In the genomic region with DNA sequence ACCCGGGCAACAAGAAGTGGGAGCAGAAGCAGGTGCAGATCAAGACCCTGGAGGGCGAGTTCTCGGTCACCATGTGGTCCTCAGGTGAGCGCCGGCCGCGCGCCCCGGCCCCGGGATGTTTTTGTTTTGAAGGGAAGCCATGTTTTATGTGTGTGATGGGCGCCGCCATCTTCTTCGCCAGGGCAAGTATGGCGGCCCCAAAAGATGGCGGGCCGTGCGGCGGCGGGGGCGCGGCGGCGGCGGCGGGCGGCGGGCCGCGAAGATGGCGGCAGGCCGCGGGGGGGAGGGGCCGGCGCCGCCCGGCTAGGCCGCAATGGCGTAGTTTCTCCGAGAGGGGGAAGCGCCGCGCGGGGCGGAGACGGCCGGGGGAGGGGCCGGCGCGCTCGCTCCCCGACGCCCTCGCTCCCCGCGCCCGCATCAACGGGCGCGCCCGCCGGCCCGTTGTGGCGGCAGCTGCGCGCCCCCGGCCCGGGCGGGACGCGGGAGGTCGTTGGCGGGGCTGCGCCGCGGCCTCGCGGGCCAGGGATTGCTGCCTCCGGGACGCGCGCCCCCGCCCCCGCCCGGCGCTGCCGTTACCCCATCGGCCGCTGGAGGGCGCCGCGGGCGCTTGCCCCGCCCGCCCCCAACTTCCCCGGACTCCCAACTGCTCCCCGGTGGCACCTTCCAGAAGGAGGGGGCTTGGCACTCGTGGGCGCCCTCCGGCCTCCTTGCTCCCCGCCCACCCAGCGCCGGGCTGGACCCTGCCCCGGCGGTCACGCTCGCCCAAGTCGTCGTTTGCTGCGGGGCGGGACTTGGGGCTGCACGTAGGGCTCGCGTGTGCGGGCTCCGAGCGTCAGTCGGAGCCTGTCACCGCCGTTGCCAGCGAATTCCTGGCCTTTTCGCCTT, we compare ENCODE assay signal across 1 cellular context.
A peak's percentile ranks its signal among the peaks of the same experiment; 100 is the strongest.
TF ChIP-seq lines count a peak whose summit lies in the region.

No MANE protein-coding gene starts in this region.

TF ChIP-seq in HepG2, 621 proteins besides CTCF, POLR2A, EP300 and RAD21 (continued from another document and continues in another):
- TF ChIP-seq, protein P1, sequence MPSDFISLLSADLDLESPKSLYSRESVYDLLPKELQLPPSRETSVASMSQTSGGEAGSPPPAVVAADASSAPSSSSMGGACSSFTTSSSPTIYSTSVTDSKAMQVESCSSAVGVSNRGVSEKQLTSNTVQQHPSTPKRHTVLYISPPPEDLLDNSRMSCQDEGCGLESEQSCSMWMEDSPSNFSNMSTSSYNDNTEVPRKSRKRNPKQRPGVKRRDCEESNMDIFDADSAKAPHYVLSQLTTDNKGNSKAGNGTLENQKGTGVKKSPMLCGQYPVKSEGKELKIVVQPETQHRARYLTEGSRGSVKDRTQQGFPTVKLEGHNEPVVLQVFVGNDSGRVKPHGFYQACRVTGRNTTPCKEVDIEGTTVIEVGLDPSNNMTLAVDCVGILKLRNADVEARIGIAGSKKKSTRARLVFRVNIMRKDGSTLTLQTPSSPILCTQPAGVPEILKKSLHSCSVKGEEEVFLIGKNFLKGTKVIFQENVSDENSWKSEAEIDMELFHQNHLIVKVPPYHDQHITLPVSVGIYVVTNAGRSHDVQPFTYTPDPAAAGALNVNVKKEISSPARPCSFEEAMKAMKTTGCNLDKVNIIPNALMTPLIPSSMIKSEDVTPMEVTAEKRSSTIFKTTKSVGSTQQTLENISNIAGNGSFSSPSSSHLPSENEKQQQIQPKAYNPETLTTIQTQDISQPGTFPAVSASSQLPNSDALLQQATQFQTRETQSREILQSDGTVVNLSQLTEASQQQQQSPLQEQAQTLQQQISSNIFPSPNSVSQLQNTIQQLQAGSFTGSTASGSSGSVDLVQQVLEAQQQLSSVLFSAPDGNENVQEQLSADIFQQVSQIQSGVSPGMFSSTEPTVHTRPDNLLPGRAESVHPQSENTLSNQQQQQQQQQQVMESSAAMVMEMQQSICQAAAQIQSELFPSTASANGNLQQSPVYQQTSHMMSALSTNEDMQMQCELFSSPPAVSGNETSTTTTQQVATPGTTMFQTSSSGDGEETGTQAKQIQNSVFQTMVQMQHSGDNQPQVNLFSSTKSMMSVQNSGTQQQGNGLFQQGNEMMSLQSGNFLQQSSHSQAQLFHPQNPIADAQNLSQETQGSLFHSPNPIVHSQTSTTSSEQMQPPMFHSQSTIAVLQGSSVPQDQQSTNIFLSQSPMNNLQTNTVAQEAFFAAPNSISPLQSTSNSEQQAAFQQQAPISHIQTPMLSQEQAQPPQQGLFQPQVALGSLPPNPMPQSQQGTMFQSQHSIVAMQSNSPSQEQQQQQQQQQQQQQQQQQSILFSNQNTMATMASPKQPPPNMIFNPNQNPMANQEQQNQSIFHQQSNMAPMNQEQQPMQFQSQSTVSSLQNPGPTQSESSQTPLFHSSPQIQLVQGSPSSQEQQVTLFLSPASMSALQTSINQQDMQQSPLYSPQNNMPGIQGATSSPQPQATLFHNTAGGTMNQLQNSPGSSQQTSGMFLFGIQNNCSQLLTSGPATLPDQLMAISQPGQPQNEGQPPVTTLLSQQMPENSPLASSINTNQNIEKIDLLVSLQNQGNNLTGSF (CRISPR knock-in tag; IDR thresholded peaks at IDR 0.05): peak; percentile 35; the same call in 1 of the 2 replicates
- TF ChIP-seq KDM2A (CRISPR knock-in tag; IDR thresholded peaks at IDR 0.05; ENCODE audit: borderline replicate concordance, low read depth) (peak; percentile 50; the same call in 1 of the 2 replicates), DPF2 (CRISPR knock-in tag; IDR thresholded peaks at IDR 0.05; ENCODE audit: borderline replicate concordance, low read depth) (no peak), KMT2B (CRISPR knock-in tag; IDR thresholded peaks at IDR 0.05) (0 out of 2 replicates have a peak, but pooled peaks have one; percentile 44), PCBP2 (optimal IDR thresholded peaks at IDR 0.05; ENCODE audit: low read depth, low read length, poor library complexity, severe bottlenecking) (no peak), U2AF1 (optimal IDR thresholded peaks at IDR 0.05; ENCODE audit: low read depth, low read length) (no peak), KDM5A (IDR thresholded peaks at IDR 0.05; ENCODE audit: borderline replicate concordance, low read length) (0 out of 2 replicates have a peak, but pooled peaks have one; percentile 51), ZEB1 (IDR thresholded peaks at IDR 0.05; ENCODE audit: insufficient replicate concordance, low read depth) (no peak), ZNF24 (IDR thresholded peaks at IDR 0.05) (no peak), NFATC3 (CRISPR knock-in tag; IDR thresholded peaks at IDR 0.05) (no peak), CBX5 (CRISPR knock-in tag; IDR thresholded peaks at IDR 0.05; ENCODE audit: borderline replicate concordance) (no peak), ZNF660 (CRISPR knock-in tag; IDR thresholded peaks at IDR 0.05; ENCODE audit: borderline replicate concordance, low read depth) (no peak), AGO1 (IDR thresholded peaks at IDR 0.05; ENCODE audit: low read depth, low read length, poor library complexity, severe bottlenecking) (no peak), ZNF883 (CRISPR knock-in tag; IDR thresholded peaks at IDR 0.05; ENCODE audit: not compliant biosample characterization) (no peak)
- TF ChIP-seq, protein P2, sequence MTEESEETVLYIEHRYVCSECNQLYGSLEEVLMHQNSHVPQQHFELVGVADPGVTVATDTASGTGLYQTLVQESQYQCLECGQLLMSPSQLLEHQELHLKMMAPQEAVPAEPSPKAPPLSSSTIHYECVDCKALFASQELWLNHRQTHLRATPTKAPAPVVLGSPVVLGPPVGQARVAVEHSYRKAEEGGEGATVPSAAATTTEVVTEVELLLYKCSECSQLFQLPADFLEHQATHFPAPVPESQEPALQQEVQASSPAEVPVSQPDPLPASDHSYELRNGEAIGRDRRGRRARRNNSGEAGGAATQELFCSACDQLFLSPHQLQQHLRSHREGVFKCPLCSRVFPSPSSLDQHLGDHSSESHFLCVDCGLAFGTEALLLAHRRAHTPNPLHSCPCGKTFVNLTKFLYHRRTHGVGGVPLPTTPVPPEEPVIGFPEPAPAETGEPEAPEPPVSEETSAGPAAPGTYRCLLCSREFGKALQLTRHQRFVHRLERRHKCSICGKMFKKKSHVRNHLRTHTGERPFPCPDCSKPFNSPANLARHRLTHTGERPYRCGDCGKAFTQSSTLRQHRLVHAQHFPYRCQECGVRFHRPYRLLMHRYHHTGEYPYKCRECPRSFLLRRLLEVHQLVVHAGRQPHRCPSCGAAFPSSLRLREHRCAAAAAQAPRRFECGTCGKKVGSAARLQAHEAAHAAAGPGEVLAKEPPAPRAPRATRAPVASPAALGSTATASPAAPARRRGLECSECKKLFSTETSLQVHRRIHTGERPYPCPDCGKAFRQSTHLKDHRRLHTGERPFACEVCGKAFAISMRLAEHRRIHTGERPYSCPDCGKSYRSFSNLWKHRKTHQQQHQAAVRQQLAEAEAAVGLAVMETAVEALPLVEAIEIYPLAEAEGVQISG (CRISPR knock-in tag; IDR thresholded peaks at IDR 0.05): peak; percentile 33; the same call in 1 of the 2 replicates
- TF ChIP-seq, protein P3, sequence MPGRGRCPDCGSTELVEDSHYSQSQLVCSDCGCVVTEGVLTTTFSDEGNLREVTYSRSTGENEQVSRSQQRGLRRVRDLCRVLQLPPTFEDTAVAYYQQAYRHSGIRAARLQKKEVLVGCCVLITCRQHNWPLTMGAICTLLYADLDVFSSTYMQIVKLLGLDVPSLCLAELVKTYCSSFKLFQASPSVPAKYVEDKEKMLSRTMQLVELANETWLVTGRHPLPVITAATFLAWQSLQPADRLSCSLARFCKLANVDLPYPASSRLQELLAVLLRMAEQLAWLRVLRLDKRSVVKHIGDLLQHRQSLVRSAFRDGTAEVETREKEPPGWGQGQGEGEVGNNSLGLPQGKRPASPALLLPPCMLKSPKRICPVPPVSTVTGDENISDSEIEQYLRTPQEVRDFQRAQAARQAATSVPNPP (CRISPR knock-in tag; IDR thresholded peaks at IDR 0.05): no peak
- TF ChIP-seq, protein P4, sequence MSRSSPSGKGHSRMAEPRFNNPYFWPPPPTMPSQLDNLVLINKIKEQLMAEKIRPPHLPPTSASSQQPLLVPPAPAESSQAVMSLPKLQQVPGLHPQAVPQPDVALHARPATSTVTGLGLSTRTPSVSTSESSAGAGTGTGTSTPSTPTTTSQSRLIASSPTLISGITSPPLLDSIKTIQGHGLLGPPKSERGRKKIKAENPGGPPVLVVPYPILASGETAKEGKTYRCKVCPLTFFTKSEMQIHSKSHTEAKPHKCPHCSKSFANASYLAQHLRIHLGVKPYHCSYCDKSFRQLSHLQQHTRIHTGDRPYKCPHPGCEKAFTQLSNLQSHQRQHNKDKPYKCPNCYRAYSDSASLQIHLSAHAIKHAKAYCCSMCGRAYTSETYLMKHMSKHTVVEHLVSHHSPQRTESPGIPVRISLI (CRISPR knock-in tag; IDR thresholded peaks at IDR 0.05; ENCODE audit: borderline replicate concordance): no peak
- TF ChIP-seq, protein P5, sequence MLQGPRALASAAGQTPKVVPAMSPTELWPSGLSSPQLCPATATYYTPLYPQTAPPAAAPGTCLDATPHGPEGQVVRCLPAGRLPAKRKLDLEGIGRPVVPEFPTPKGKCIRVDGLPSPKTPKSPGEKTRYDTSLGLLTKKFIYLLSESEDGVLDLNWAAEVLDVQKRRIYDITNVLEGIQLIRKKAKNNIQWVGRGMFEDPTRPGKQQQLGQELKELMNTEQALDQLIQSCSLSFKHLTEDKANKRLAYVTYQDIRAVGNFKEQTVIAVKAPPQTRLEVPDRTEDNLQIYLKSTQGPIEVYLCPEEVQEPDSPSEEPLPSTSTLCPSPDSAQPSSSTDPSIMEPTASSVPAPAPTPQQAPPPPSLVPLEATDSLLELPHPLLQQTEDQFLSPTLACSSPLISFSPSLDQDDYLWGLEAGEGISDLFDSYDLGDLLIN (CRISPR knock-in tag; IDR thresholded peaks at IDR 0.05; ENCODE audit: borderline replicate concordance): no peak
- TF ChIP-seq, protein P6, sequence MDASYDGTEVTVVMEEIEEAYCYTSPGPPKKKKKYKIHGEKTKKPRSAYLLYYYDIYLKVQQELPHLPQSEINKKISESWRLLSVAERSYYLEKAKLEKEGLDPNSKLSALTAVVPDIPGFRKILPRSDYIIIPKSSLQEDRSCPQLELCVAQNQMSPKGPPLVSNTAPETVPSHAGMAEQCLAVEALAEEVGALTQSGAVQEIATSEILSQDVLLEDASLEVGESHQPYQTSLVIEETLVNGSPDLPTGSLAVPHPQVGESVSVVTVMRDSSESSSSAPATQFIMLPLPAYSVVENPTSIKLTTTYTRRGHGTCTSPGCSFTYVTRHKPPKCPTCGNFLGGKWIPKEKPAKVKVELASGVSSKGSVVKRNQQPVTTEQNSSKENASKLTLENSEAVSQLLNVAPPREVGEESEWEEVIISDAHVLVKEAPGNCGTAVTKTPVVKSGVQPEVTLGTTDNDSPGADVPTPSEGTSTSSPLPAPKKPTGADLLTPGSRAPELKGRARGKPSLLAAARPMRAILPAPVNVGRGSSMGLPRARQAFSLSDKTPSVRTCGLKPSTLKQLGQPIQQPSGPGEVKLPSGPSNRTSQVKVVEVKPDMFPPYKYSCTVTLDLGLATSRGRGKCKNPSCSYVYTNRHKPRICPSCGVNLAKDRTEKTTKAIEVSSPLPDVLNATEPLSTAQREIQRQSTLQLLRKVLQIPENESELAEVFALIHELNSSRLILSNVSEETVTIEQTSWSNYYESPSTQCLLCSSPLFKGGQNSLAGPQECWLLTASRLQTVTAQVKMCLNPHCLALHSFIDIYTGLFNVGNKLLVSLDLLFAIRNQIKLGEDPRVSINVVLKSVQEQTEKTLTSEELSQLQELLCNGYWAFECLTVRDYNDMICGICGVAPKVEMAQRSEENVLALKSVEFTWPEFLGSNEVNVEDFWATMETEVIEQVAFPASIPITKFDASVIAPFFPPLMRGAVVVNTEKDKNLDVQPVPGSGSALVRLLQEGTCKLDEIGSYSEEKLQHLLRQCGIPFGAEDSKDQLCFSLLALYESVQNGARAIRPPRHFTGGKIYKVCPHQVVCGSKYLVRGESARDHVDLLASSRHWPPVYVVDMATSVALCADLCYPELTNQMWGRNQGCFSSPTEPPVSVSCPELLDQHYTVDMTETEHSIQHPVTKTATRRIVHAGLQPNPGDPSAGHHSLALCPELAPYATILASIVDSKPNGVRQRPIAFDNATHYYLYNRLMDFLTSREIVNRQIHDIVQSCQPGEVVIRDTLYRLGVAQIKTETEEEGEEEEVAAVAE (CRISPR knock-in tag; IDR thresholded peaks at IDR 0.05; ENCODE audit: borderline replicate concordance): peak; percentile 44; the same call in 1 of the 2 replicates
- TF ChIP-seq, protein P7, sequence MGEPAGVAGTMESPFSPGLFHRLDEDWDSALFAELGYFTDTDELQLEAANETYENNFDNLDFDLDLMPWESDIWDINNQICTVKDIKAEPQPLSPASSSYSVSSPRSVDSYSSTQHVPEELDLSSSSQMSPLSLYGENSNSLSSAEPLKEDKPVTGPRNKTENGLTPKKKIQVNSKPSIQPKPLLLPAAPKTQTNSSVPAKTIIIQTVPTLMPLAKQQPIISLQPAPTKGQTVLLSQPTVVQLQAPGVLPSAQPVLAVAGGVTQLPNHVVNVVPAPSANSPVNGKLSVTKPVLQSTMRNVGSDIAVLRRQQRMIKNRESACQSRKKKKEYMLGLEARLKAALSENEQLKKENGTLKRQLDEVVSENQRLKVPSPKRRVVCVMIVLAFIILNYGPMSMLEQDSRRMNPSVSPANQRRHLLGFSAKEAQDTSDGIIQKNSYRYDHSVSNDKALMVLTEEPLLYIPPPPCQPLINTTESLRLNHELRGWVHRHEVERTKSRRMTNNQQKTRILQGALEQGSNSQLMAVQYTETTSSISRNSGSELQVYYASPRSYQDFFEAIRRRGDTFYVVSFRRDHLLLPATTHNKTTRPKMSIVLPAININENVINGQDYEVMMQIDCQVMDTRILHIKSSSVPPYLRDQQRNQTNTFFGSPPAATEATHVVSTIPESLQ (CRISPR knock-in tag; conservative IDR thresholded peaks at IDR 0.05): no peak
- TF ChIP-seq, protein P8, sequence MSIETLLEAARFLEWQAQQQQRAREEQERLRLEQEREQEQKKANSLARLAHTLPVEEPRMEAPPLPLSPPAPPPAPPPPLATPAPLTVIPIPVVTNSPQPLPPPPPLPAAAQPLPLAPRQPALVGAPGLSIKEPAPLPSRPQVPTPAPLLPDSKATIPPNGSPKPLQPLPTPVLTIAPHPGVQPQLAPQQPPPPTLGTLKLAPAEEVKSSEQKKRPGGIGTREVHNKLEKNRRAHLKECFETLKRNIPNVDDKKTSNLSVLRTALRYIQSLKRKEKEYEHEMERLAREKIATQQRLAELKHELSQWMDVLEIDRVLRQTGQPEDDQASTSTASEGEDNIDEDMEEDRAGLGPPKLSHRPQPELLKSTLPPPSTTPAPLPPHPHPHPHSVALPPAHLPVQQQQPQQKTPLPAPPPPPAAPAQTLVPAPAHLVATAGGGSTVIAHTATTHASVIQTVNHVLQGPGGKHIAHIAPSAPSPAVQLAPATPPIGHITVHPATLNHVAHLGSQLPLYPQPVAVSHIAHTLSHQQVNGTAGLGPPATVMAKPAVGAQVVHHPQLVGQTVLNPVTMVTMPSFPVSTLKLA (IDR thresholded peaks at IDR 0.05): peak; percentile 54
- TF ChIP-seq, protein P9, sequence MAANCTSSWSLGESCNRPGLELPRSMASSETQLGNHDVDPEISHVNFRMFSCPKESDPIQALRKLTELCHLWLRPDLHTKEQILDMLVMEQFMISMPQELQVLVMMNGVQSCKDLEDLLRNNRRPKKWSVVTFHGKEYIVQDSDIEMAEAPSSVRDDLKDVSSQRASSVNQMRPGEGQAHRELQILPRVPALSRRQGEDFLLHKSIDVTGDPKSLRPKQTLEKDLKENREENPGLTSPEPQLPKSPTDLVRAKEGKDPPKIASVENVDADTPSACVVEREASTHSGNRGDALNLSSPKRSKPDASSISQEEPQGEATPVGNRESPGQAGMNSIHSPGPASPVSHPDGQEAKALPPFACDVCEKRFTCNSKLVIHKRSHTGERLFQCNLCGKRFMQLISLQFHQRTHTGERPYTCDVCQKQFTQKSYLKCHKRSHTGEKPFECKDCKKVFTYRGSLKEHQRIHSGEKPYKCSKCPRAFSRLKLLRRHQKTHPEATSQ (CRISPR knock-in tag; IDR thresholded peaks at IDR 0.05; ENCODE audit: borderline replicate concordance): no peak
